In genomic region chr1:18901952-18902522, GRCh38 we compare ENCODE assay signal across 9 cellular contexts. TPM values are rescaled to one million over a fixed set of nuclear protein-coding genes. Genes with fewer than 3 reads are reported as not detected.
A peak's percentile ranks its signal among the peaks of the same experiment; 100 is the strongest.
DNase-seq lines count a peak whose midpoint lies in the region; ATAC-seq and TF ChIP-seq lines count a peak whose summit lies in the region.
"Had no signal": no experiment of that assay in that cellular context is flagged by ENCODE, and none has a peak within 500 bp of the region (broad histone marks: within the 10 kb centered on the region; RNA-seq: fewer than 3 reads in every experiment).

No MANE protein-coding gene starts in this region.

- no peaks in the 10 kb centered on the region for H3K9me3 ChIP-seq in BLaER1 treated with 17β-estradiol and CSF1 and Interleukin-3, amounts not matched to agents 10 nM and 100 nM (replicated peaks in 1 of 11)
- no peaks in the 10 kb centered on the region for H3K9me3 ChIP-seq in RWPE2 (ENCODE audit: severe bottlenecking)

- peak overlapping the region; percentile 75 to 95 (median 89) for H3K4me3 ChIP-seq in BLaER1 treated with 17β-estradiol and CSF1 and Interleukin-3, amounts not matched to agents 10 nM and 100 nM
- peak overlapping the region; percentile 87 for H3K4me3 ChIP-seq in RWPE2 (ENCODE audit: severe bottlenecking)
- peak overlapping the region; percentile 82 for H3K4me3 ChIP-seq in epithelial cell of proximal tubule (ENCODE audit: low read depth, low read length)

- H3K27ac ChIP-seq in BLaER1 treated with 17β-estradiol and CSF1 and Interleukin-3, amounts not matched to agents 10 nM and 100 nM: peak overlapping the region; percentile 89 to 99 (median 95)
- peak overlapping the region; percentile 46 for H3K27ac ChIP-seq in RWPE2 (ENCODE audit: poor library complexity, severe bottlenecking)

- peak overlapping the region; percentile 99 for H3K27ac Mint-ChIP-seq in neural crest cell (ENCODE audit: unreplicated experiment)

- peaks cover 0 to 16% (median 7%) of the 10 kb centered on the region in 11 experiments; a peak in 9 of 22 replicates for H3K36me3 ChIP-seq in BLaER1 treated with 17β-estradiol and CSF1 and Interleukin-3, amounts not matched to agents 10 nM and 100 nM
- peaks cover 10% of the 10 kb centered on the region for H3K36me3 ChIP-seq in RWPE2 (ENCODE audit: low read depth)

- H3K9me3 Mint-ChIP-seq in neural crest cell: no peaks in the 10 kb centered on the region

- H3K9ac ChIP-seq in BLaER1 treated with 17β-estradiol and CSF1 and Interleukin-3, amounts not matched to agents 10 nM and 100 nM: peak overlapping the region; percentile 84 to 97 (median 90)

- ATAC-seq in GM21786 (IDR thresholded peaks at IDR 0.05; ENCODE audit: unreplicated experiment) (peak; percentile 21), RWPE2 (ENCODE audit: low read depth) (no peak)

- peak overlapping the region; percentile 86 to 98 (median 94) for H3K4me2 ChIP-seq in BLaER1 treated with 17β-estradiol and CSF1 and Interleukin-3, amounts not matched to agents 10 nM and 100 nM

- H3K36me3 Mint-ChIP-seq in neural crest cell (ENCODE audit: low read depth): no peaks in the 10 kb centered on the region

- TF ChIP-seq CTCF in RWPE2 (IDR thresholded peaks at IDR 0.05; ENCODE audit: poor library complexity, severe bottlenecking): no peak
- no peak for TF ChIP-seq CTCF in epithelial cell of proximal tubule (conservative IDR thresholded peaks at IDR 0.05; ENCODE audit: low read depth, low read length)
- no peak for TF ChIP-seq CTCF in neural crest cell (conservative IDR thresholded peaks at IDR 0.05)

- no peaks in the 10 kb centered on the region for H3K27me3 ChIP-seq in BLaER1 treated with 17β-estradiol and CSF1 and Interleukin-3, amounts not matched to agents 10 nM and 100 nM
- H3K27me3 ChIP-seq in RWPE2 (ENCODE audit: insufficient read depth, poor library complexity, severe bottlenecking): no peaks in the 10 kb centered on the region

- H3K27me3 Mint-ChIP-seq in neural crest cell (ENCODE audit: low read depth): no peaks in the 10 kb centered on the region

- peaks cover 35% of the 10 kb centered on the region for H3K4me1 Mint-ChIP-seq in neural crest cell

- H3K4me3 Mint-ChIP-seq in neural crest cell: peak overlapping the region; percentile 98

- no peak for DNase-seq in RWPE2 (ENCODE audit: low spot score)
- no peak for DNase-seq in epithelial cell of proximal tubule (ENCODE audit: low read depth)
- no peak for DNase-seq in neural crest cell (ENCODE audit: low read depth, low spot score)
- DNase-seq in GM19240 (ENCODE audit: insufficient read length, low spot score): no peak
- no peak for DNase-seq in stimulated activated CD4-positive, alpha-beta T cell treated with anti-CD3 and anti-CD28 coated beads, Interleukin-2, amount 100 ng/mL, for 48 hours
- no peak for DNase-seq in stimulated activated CD4-positive, alpha-beta T cell treated with anti-CD3 and anti-CD28 coated beads, Interleukin-1b, Interleukin-23, amount 100 ng/mL, for 48 hours

- peaks cover 49 to 77% (median 75%) of the 10 kb centered on the region in 10 experiments for H3K4me1 ChIP-seq in BLaER1 treated with 17β-estradiol and CSF1 and Interleukin-3, amounts not matched to agents 10 nM and 100 nM
- H3K4me1 ChIP-seq in RWPE2 (ENCODE audit: insufficient read depth, poor library complexity, severe bottlenecking): peaks cover 7% of the 10 kb centered on the region

- peaks cover 0 to 17% (median 7%) of the 10 kb centered on the region in 11 experiments; a peak in 7 of 22 replicates for H4K20me1 ChIP-seq in BLaER1 treated with 17β-estradiol and CSF1 and Interleukin-3, amounts not matched to agents 10 nM and 100 nM

RNA-seq across cellular contexts. Expression of gene ALDH4A1, which starts 0.3 kb away (rescaled TPM):
- 15.2 and 27.0 TPM in 2 replicates for total RNA-seq in epithelial cell of proximal tubule
- total RNA-seq in neural crest cell: 18.4 and 19.5 TPM in 2 replicates

RNA-seq across cellular contexts. Expression of gene TAS1R2, which starts 42.6 kb away (rescaled TPM):
- total RNA-seq in epithelial cell of proximal tubule (not detected in 2 replicates), neural crest cell (not detected in 2 replicates)
- total RNA-seq: NCI-H460 had no signal

RNA-seq across cellular contexts. Expression of gene IFFO2, which starts 54.4 kb away (rescaled TPM):
- total RNA-seq in epithelial cell of proximal tubule: 61.8 and 107 TPM in 2 replicates
- 9.8 and 9.9 TPM in 2 replicates for total RNA-seq in neural crest cell
